ENCODE assay signal across 21 cellular contexts in the genomic region with DNA sequence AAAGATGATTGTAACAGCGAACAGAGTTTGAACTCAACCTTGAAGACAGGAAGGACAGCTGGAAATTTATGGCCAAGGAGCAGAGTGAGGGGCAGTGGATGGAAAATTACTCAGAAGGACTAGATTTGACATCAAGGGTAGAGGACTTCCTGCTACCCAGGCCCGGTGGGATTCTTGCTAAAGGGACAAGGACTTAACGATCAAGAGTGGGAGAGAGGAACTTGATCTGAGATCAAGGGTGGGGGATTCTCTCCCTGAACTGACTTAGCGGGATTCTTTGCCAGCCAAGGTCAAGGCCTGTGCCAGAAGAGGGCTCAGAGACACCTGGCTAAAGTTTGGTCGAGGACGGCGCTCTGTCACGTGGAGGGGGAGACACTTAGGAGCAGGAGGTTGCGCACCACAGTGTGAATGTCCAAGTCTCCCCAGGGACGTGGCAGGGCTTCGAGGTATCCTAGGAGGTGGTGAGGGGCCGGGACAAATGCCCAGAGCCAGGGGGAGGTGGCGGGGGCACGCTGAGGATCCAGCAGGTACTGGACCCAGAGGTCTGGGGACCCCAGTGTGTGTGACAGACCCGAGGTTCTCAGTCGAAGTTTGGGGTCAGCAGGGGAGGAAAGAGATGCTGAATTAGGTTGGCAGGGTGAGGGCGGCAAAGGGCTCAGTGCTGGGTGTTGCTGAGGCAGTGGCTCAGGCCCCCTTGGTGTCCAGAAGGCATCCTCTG. TPM values are rescaled to one million over a fixed set of nuclear protein-coding genes. Genes with fewer than 3 reads are reported as not detected.
DNase-seq lines count a peak whose midpoint lies in the region; ATAC-seq and TF ChIP-seq lines count a peak whose summit lies in the region.
"Had no signal": no experiment of that assay in that cellular context is flagged by ENCODE, and none has a peak within 500 bp of the region (broad histone marks: within the 10 kb centered on the region; RNA-seq: fewer than 3 reads in every experiment).

No MANE protein-coding gene starts in this region.

- H3K27ac ChIP-seq in left ventricle myocardium inferior (replicated peaks) = peak overlapping the region; percentile 37
- no peak overlapping the region for H3K27ac ChIP-seq in osteoblast (ENCODE audit: low read depth, low read length)
- H3K27ac ChIP-seq in aorta (ENCODE audit: low read depth in 1 of 2, low read length in 2 of 2) = no peak overlapping the region

- H3K27me3 Mint-ChIP-seq in stimulated activated memory B cell treated with anti-CD40 and anti-IgM and Interleukin-4, amounts not matched to agents 10 μg/mL and 1 μg/mL and 100 μg/mL, for 72 hours = peaks cover 78% of the 10 kb centered on the region
- peaks cover 4% of the 10 kb centered on the region for H3K27me3 Mint-ChIP-seq in activated CD4-positive, alpha-beta T cell treated with anti-CD3 and anti-CD28 coated beads, Interleukin-2, amount 10 ng/mL, durations not matched to agents 7 days and 5 days

- H3K27ac Mint-ChIP-seq in stimulated activated memory B cell treated with anti-CD40 and anti-IgM and Interleukin-4, amounts not matched to agents 10 μg/mL and 1 μg/mL and 100 μg/mL, for 72 hours = no peak overlapping the region
- H3K27ac Mint-ChIP-seq in activated CD4-positive, alpha-beta T cell treated with anti-CD3 and anti-CD28 coated beads, Interleukin-2, amount 10 ng/mL, durations not matched to agents 7 days and 5 days = no peak overlapping the region
- H3K27ac Mint-ChIP-seq: activated CD8-positive, alpha-beta memory T cell treated with anti-CD3 and anti-CD28 coated beads, Interleukin-2, amount 10 ng/mL, durations not matched to agents 7 days and 5 days; T-cell had no signal

- no peaks in the 10 kb centered on the region for H3K9me3 Mint-ChIP-seq in stimulated activated memory B cell treated with anti-CD40 and anti-IgM and Interleukin-4, amounts not matched to agents 10 μg/mL and 1 μg/mL and 100 μg/mL, for 72 hours
- H3K9me3 Mint-ChIP-seq in activated CD4-positive, alpha-beta T cell treated with anti-CD3 and anti-CD28 coated beads, Interleukin-2, amount 10 ng/mL, durations not matched to agents 7 days and 5 days = no peaks in the 10 kb centered on the region
- H3K9me3 Mint-ChIP-seq: CD4-positive, CD25-positive, alpha-beta regulatory T cell; T-cell had no signal

- POLR2A ChIA-PET in activated CD4-positive, alpha-beta T cell treated with anti-CD3 and anti-CD28 coated beads, Interleukin-2, amount 10 ng/mL, durations not matched to agents 7 days and 5 days (lab: Charles Lee) = no interaction called here

- intact Hi-C loops in Right ventricle myocardium superior (cut with DNase I) (no loop called here), cardiac septum (cut with DNase I) (no loop called here), left ventricle myocardium inferior (cut with micrococcal nuclease) (no loop called here), aorta (cut with DNase I) (no loop called here)

- H3K79me2 ChIP-seq in osteoblast (ENCODE audit: insufficient read depth, low read length) = no peaks in the 10 kb centered on the region

- DNase-seq in Right ventricle myocardium superior (peak; percentile 35), cardiac septum (ENCODE audit: low spot score) (no peak), left ventricle myocardium inferior (peak; percentile 11), osteoblast (ENCODE audit: insufficient read length, low spot score, missing footprints) (peak; percentile 54), aorta (peak; percentile 38 to 41), AG08396 (ENCODE audit: low spot score) (no peak)
- DNase-seq in activated CD4-positive, alpha-beta T cell treated with anti-CD3 and anti-CD28 coated beads, Interleukin-2, amount 10 ng/mL, durations not matched to agents 7 days and 5 days = no peak
- DNase-seq: ACHN; activated CD4-positive, alpha-beta T cell treated with anti-CD3 and anti-CD28 coated beads for 4 hours; activated CD8-positive, alpha-beta memory T cell treated with anti-CD3 and anti-CD28 coated beads, Interleukin-2, amount 10 ng/mL, durations not matched to agents 7 days and 5 days; CD4-positive, CD25-positive, alpha-beta regulatory T cell; dermis blood vessel endothelial cell; DMS 273 treated with DMSO at 0.1 percent for 48 hours; foreskin fibroblast; mesendoderm; MM.1S; NCI-H1436; SIG-M5; stimulated activated CD8-positive, alpha-beta memory T cell treated with anti-CD3 and anti-CD28 coated beads, Interleukin-4, amount 100 ng/mL, for 48 hours; T-cell had no signal

- ATAC-seq in Right ventricle myocardium superior (ENCODE audit: poor library complexity) (no peak), aorta (ENCODE audit: low FRiP score) (no peak)
- no peak for ATAC-seq in stimulated activated memory B cell treated with anti-CD40 and anti-IgM and Interleukin-4, amounts not matched to agents 10 μg/mL and 1 μg/mL and 100 μg/mL, for 72 hours
- ATAC-seq: activated CD8-positive, alpha-beta memory T cell treated with anti-CD3 and anti-CD28 coated beads, Interleukin-2, amount 10 ng/mL, durations not matched to agents 7 days and 5 days; T-cell had no signal

- H3K4me2 ChIP-seq in osteoblast (ENCODE audit: insufficient read depth, low read length) = no peak overlapping the region

- 90% methylated on average over 17 of the region's 17 CpGs for WGBS in aorta, 2 donors

- no peaks in the 10 kb centered on the region for H3K9me3 ChIP-seq in left ventricle myocardium inferior (replicated peaks)
- no peaks in the 10 kb centered on the region for H3K9me3 ChIP-seq in osteoblast (ENCODE audit: low read depth, low read length)
- H3K9me3 ChIP-seq in aorta (ENCODE audit: control insufficient read depth, low read length) = no peaks in the 10 kb centered on the region

- H3K4me1 Mint-ChIP-seq in stimulated activated memory B cell treated with anti-CD40 and anti-IgM and Interleukin-4, amounts not matched to agents 10 μg/mL and 1 μg/mL and 100 μg/mL, for 72 hours = no peaks in the 10 kb centered on the region
- H3K4me1 Mint-ChIP-seq in activated CD4-positive, alpha-beta T cell treated with anti-CD3 and anti-CD28 coated beads, Interleukin-2, amount 10 ng/mL, durations not matched to agents 7 days and 5 days = no peaks in the 10 kb centered on the region
- H3K4me1 Mint-ChIP-seq: activated CD8-positive, alpha-beta memory T cell treated with anti-CD3 and anti-CD28 coated beads, Interleukin-2, amount 10 ng/mL, durations not matched to agents 7 days and 5 days; CD4-positive, CD25-positive, alpha-beta regulatory T cell; T-cell had no signal

- no peak overlapping the region for H2AFZ ChIP-seq in osteoblast (ENCODE audit: low read length)

- no peaks in the 10 kb centered on the region for H3K36me3 Mint-ChIP-seq in stimulated activated memory B cell treated with anti-CD40 and anti-IgM and Interleukin-4, amounts not matched to agents 10 μg/mL and 1 μg/mL and 100 μg/mL, for 72 hours
- H3K36me3 Mint-ChIP-seq in activated CD4-positive, alpha-beta T cell treated with anti-CD3 and anti-CD28 coated beads, Interleukin-2, amount 10 ng/mL, durations not matched to agents 7 days and 5 days (ENCODE audit: low read depth) = no peaks in the 10 kb centered on the region
- H3K36me3 Mint-ChIP-seq: activated CD8-positive, alpha-beta memory T cell treated with anti-CD3 and anti-CD28 coated beads, Interleukin-2, amount 10 ng/mL, durations not matched to agents 7 days and 5 days; CD4-positive, CD25-positive, alpha-beta regulatory T cell; T-cell had no signal

- no peaks in the 10 kb centered on the region for H3K27me3 ChIP-seq in left ventricle myocardium inferior (ENCODE audit: low read depth)
- no peaks in the 10 kb centered on the region for H3K27me3 ChIP-seq in osteoblast (ENCODE audit: insufficient read depth, low read length)
- H3K27me3 ChIP-seq in aorta (ENCODE audit: control insufficient read depth in 1 of 2, insufficient read depth in 2 of 2, low read length in 1 of 2) = no peaks in the 10 kb centered on the region

- no peaks in the 10 kb centered on the region for H3K36me3 ChIP-seq in left ventricle myocardium inferior
- H3K36me3 ChIP-seq in osteoblast (ENCODE audit: insufficient read depth, low read length) = no peaks in the 10 kb centered on the region
- no peaks in the 10 kb centered on the region for H3K36me3 ChIP-seq in aorta (ENCODE audit: control insufficient read depth in 1 of 2, insufficient read depth in 2 of 2, low read length in 1 of 2)

- H3K4me3 Mint-ChIP-seq in stimulated activated memory B cell treated with anti-CD40 and anti-IgM and Interleukin-4, amounts not matched to agents 10 μg/mL and 1 μg/mL and 100 μg/mL, for 72 hours = no peak overlapping the region
- no peak overlapping the region for H3K4me3 Mint-ChIP-seq in activated CD4-positive, alpha-beta T cell treated with anti-CD3 and anti-CD28 coated beads, Interleukin-2, amount 10 ng/mL, durations not matched to agents 7 days and 5 days
- H3K4me3 Mint-ChIP-seq: activated CD8-positive, alpha-beta memory T cell treated with anti-CD3 and anti-CD28 coated beads, Interleukin-2, amount 10 ng/mL, durations not matched to agents 7 days and 5 days; CD4-positive, CD25-positive, alpha-beta regulatory T cell; T-cell had no signal

- TF ChIP-seq CTCF in left ventricle myocardium inferior (IDR thresholded peaks at IDR 0.05; ENCODE audit: borderline replicate concordance) = no peak
- no peak for TF ChIP-seq CTCF in osteoblast (IDR thresholded peaks at IDR 0.05; ENCODE audit: extremely low read depth, low read depth, low read length)

- CTCF ChIA-PET in activated CD4-positive, alpha-beta T cell treated with anti-CD3 and anti-CD28 coated beads, Interleukin-2, amount 10 ng/mL, durations not matched to agents 7 days and 5 days (lab: Charles Lee) = no interaction called here

- no peaks in the 10 kb centered on the region for H4K20me1 ChIP-seq in osteoblast (ENCODE audit: insufficient read depth, low read length)

- H3K4me3 ChIP-seq in left ventricle myocardium inferior (no peak overlapping the region), osteoblast (ENCODE audit: insufficient read depth, low read length) (no peak overlapping the region), aorta (ENCODE audit: low read length in 2 of 2) (no peak overlapping the region)

- H3K4me1 ChIP-seq in left ventricle myocardium inferior (peaks cover 49% of the 10 kb centered on the region), osteoblast (ENCODE audit: insufficient read depth, low read length) (peaks cover 38% of the 10 kb centered on the region), aorta (ENCODE audit: control insufficient read depth in 1 of 2, insufficient read depth in 2 of 2, low read length in 2 of 2) (peaks cover 0 to 7% of the 10 kb centered on the region in 2 donors)

RNA-seq across cellular contexts. Expression of gene SHISAL1, which starts 46.1 kb away (rescaled TPM):
- 1.3 TPM for total RNA-seq in Right ventricle myocardium superior
- 0.70 TPM for total RNA-seq in cardiac septum
- 1.3 TPM for total RNA-seq in left ventricle myocardium inferior
- 52.5 and 57.2 TPM in 2 replicates for total RNA-seq in osteoblast
- 1 to 10 TPM; 3.2 to 3.5 TPM for total RNA-seq in aorta
- polyA plus RNA-seq in aorta = under 1 TPM; 0.25 to 0.26 TPM
- not detected for total RNA-seq in activated CD4-positive, alpha-beta T cell treated with anti-CD3 and anti-CD28 coated beads, Interleukin-2, amount 10 ng/mL, durations not matched to agents 7 days and 5 days
- total RNA-seq: activated CD8-positive, alpha-beta memory T cell treated with anti-CD3 and anti-CD28 coated beads, Interleukin-2, amount 10 ng/mL, durations not matched to agents 7 days and 5 days; CD4-positive, CD25-positive, alpha-beta regulatory T cell; dermis blood vessel endothelial cell had no signal
- polyA plus RNA-seq: CD4-positive, CD25-positive, alpha-beta regulatory T cell had no signal

Comparison
In these comparisons a context has a peak if more than half of its experiments do, and no peak if none do; other contexts are left out.
1. DNase-seq: peak in Right ventricle myocardium superior (single experiment), left ventricle myocardium inferior (single experiment), osteoblast (single experiment) and aorta (2 of 2); none in cardiac septum (single experiment), AG08396 (single experiment) and activated CD4-positive, alpha-beta T cell treated with anti-CD3 and anti-CD28 coated beads, Interleukin-2, amount 10 ng/mL, durations not matched to agents 7 days and 5 days (single experiment).
2. RNA of gene SHISAL1, which starts 46.1 kb away (total RNA-seq): 52.5 to 57.2 TPM in osteoblast; 3.2 to 3.5 TPM in aorta, 1.3 TPM in left ventricle myocardium inferior (single experiment), 1.3 TPM in Right ventricle myocardium superior (single experiment), 0.70 TPM in cardiac septum (single experiment) and not detected in activated CD4-positive, alpha-beta T cell treated with anti-CD3 and anti-CD28 coated beads, Interleukin-2, amount 10 ng/mL, durations not matched to agents 7 days and 5 days; every median in the first group is over 10 times any median in the second.